20 cellular contexts compared by ENCODE assay signal in the genomic region with DNA sequence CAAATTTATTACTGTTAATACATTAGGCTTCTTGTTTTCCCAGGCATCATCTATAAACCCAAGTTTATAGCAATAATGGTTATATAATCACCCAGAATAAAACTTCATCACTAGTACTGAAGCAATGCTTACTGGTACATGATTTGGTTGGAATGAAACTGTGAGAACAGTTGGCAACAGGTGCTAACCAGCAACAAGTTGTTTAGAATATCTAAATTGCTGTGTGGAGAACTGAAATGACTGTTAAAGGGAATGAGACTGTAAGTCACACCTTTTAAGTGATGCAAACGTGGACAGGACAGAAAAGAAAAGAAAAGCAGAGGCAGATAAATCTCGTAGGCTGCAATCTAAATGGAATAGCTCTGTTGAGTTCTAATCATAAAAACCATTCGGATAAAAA. TPM values are rescaled to one million over a fixed set of nuclear protein-coding genes. Genes with fewer than 3 reads are reported as not detected.
A peak's percentile ranks its signal among the peaks of the same experiment; 100 is the strongest.
DNase-seq lines count a peak whose midpoint lies in the region; ATAC-seq and TF ChIP-seq lines count a peak whose summit lies in the region.
"Had no signal": no experiment of that assay in that cellular context is flagged by ENCODE, and none has a peak within 500 bp of the region (broad histone marks: within the 10 kb centered on the region; RNA-seq: fewer than 3 reads in every experiment).

No MANE protein-coding gene starts in this region.

- no peaks in the 10 kb centered on the region for H3K27me3 Mint-ChIP-seq in activated CD4-positive, alpha-beta memory T cell treated with anti-CD3 and anti-CD28 coated beads for 36 hours
- H3K27me3 Mint-ChIP-seq in activated CD4-positive, alpha-beta memory T cell treated with anti-CD3 and anti-CD28 coated beads, Interleukin-2, amount 10 ng/mL, durations not matched to agents 7 days and 5 days: peaks cover 4% of the 10 kb centered on the region
- H3K27me3 Mint-ChIP-seq in nephron (ENCODE audit: low read depth): no peaks in the 10 kb centered on the region

- H3K4me1 ChIP-seq in HEK293 (ENCODE audit: control insufficient read depth, insufficient read depth, low read length) (peaks cover 3% of the 10 kb centered on the region; the same call in 1 of the 2 replicates), stomach (peaks cover 16 to 39% (median 28%) of the 10 kb centered on the region in 4 donors), right cardiac atrium (ENCODE audit: control insufficient read depth, insufficient read depth, low read length) (no peaks in the 10 kb centered on the region)

- H3K27me3 ChIP-seq in brain microvascular endothelial cell (replicated peaks): no peaks in the 10 kb centered on the region
- no peaks in the 10 kb centered on the region for H3K27me3 ChIP-seq in stomach
- H3K27me3 ChIP-seq in right cardiac atrium (ENCODE audit: control insufficient read depth, insufficient read depth): no peaks in the 10 kb centered on the region
- H3K27me3 ChIP-seq: esophagus squamous epithelium, vagina had no signal

- peak overlapping the region; percentile 11 for H3K27ac Mint-ChIP-seq in activated CD4-positive, alpha-beta memory T cell treated with anti-CD3 and anti-CD28 coated beads for 36 hours
- no peak overlapping the region for H3K27ac Mint-ChIP-seq in activated CD4-positive, alpha-beta memory T cell treated with anti-CD3 and anti-CD28 coated beads, Interleukin-2, amount 10 ng/mL, durations not matched to agents 7 days and 5 days
- no peak overlapping the region for H3K27ac Mint-ChIP-seq in nephron
- H3K27ac Mint-ChIP-seq: activated naive CD4-positive, alpha-beta T cell treated with anti-CD3 and anti-CD28 coated beads for 36 hours had no signal

- CTCF ChIA-PET in activated CD4-positive, alpha-beta memory T cell treated with anti-CD3 and anti-CD28 coated beads for 36 hours (lab: Charles Lee): interaction anchor here (1.1 kb wide), 1 partner anchor 20 kb away, joined by 5 read pairs; no protein-coding TSS in a partner anchor
- CTCF ChIA-PET in activated CD4-positive, alpha-beta memory T cell treated with anti-CD3 and anti-CD28 coated beads, Interleukin-2, amount 10 ng/mL, durations not matched to agents 7 days and 5 days (lab: Charles Lee): no interaction called here
- CTCF ChIA-PET in HEK293 (lab: Yijun Ruan, JAX): interaction anchor here (1.2 kb wide), 1 partner anchor 24 kb away, joined by 3 read pairs; no protein-coding TSS in a partner anchor

- ATAC-seq in right cardiac atrium: no peak
- ATAC-seq: sciatic nerve had no signal

- peaks cover 27% of the 10 kb centered on the region for H3K36me3 Mint-ChIP-seq in activated CD4-positive, alpha-beta memory T cell treated with anti-CD3 and anti-CD28 coated beads for 36 hours
- H3K36me3 Mint-ChIP-seq in activated CD4-positive, alpha-beta memory T cell treated with anti-CD3 and anti-CD28 coated beads, Interleukin-2, amount 10 ng/mL, durations not matched to agents 7 days and 5 days (ENCODE audit: low read depth): peaks cover 41% of the 10 kb centered on the region
- H3K36me3 Mint-ChIP-seq in nephron (ENCODE audit: low read depth): peaks cover 32% of the 10 kb centered on the region

- no peak overlapping the region for H3K4me3 Mint-ChIP-seq in activated CD4-positive, alpha-beta memory T cell treated with anti-CD3 and anti-CD28 coated beads for 36 hours
- no peak overlapping the region for H3K4me3 Mint-ChIP-seq in activated CD4-positive, alpha-beta memory T cell treated with anti-CD3 and anti-CD28 coated beads, Interleukin-2, amount 10 ng/mL, durations not matched to agents 7 days and 5 days
- H3K4me3 Mint-ChIP-seq in nephron: peak overlapping the region; percentile 51 to 99 (median 80)
- H3K4me3 Mint-ChIP-seq: activated naive CD4-positive, alpha-beta T cell treated with anti-CD3 and anti-CD28 coated beads for 36 hours had no signal

- TF ChIP-seq CTCF in HEK293 (tag by site-specific recombination; IDR thresholded peaks at IDR 0.05): no peak
- no peak for TF ChIP-seq CTCF in brain microvascular endothelial cell (IDR thresholded peaks at IDR 0.05; ENCODE audit: low read depth, low read length, missing control alignments)
- no peak for TF ChIP-seq CTCF in nephron (IDR thresholded peaks at IDR 0.05; ENCODE audit: unreplicated experiment in 3 of 3)
- no peak for TF ChIP-seq CTCF in stomach (IDR thresholded peaks at IDR 0.05)

- no peak for TF ChIP-seq POLR2A in stomach (IDR thresholded peaks at IDR 0.05)

- no peaks in the 10 kb centered on the region for H3K9me3 ChIP-seq in HEK293 (ENCODE audit: control insufficient read depth, insufficient read depth, low read depth, low read length)
- no peaks in the 10 kb centered on the region for H3K9me3 ChIP-seq in stomach
- H3K9me3 ChIP-seq in right cardiac atrium (ENCODE audit: control insufficient read depth, low read length): no peaks in the 10 kb centered on the region
- H3K9me3 ChIP-seq: esophagus squamous epithelium, vagina had no signal

- in situ Hi-C loops in brain microvascular endothelial cell (cut with HindIII; ENCODE audit: low pct_ligation_motif_present, low sequenced_read_pairs): no loop called here

- H3K36me3 ChIP-seq in HEK293 (ENCODE audit: control insufficient read depth in 2 of 2, insufficient read depth in 1 of 2, low read length in 2 of 2): peaks cover 30 to 59% of the 10 kb centered on the region in 2 experiments
- H3K36me3 ChIP-seq in brain microvascular endothelial cell (replicated peaks): peaks cover 34% of the 10 kb centered on the region
- H3K36me3 ChIP-seq in stomach: peaks cover 16 to 50% (median 43%) of the 10 kb centered on the region in 4 donors

- peaks cover 49% of the 10 kb centered on the region for H3K4me1 Mint-ChIP-seq in activated CD4-positive, alpha-beta memory T cell treated with anti-CD3 and anti-CD28 coated beads for 36 hours (ENCODE audit: low read depth)
- H3K4me1 Mint-ChIP-seq in activated CD4-positive, alpha-beta memory T cell treated with anti-CD3 and anti-CD28 coated beads, Interleukin-2, amount 10 ng/mL, durations not matched to agents 7 days and 5 days: peaks cover 43% of the 10 kb centered on the region
- peaks cover 40% of the 10 kb centered on the region for H3K4me1 Mint-ChIP-seq in nephron

- WGBS in stomach, 5 donors: 51 to 74% (median 67%) methylated on average over 3 of the region's 3 CpGs
- 60% methylated on average over 3 of the region's 3 CpGs for WGBS in right cardiac atrium

- POLR2A ChIA-PET in activated CD4-positive, alpha-beta memory T cell treated with anti-CD3 and anti-CD28 coated beads for 36 hours (lab: Charles Lee): no interaction called here
- POLR2A ChIA-PET in activated CD4-positive, alpha-beta memory T cell treated with anti-CD3 and anti-CD28 coated beads, Interleukin-2, amount 10 ng/mL, durations not matched to agents 7 days and 5 days (lab: Charles Lee): no interaction called here
- POLR2A ChIA-PET in HEK293 (lab: Yijun Ruan, JAX): no interaction called here

- intact Hi-C loops in activated CD4-positive, alpha-beta memory T cell treated with anti-CD3 and anti-CD28 coated beads for 36 hours (cut with micrococcal nuclease): no loop called here
- intact Hi-C loops in stomach (cut with DNase I; ENCODE audit: low total_unique reads): no loop called here
- intact Hi-C loops in right cardiac atrium (cut with DNase I): no loop called here

- H3K27ac ChIP-seq in HEK293 (ENCODE audit: extremely low read depth, low read depth, low read length): no peak overlapping the region
- H3K27ac ChIP-seq in brain microvascular endothelial cell: no peak overlapping the region
- H3K27ac ChIP-seq in stomach: no peak overlapping the region
- no peak overlapping the region for H3K27ac ChIP-seq in right cardiac atrium (ENCODE audit: low read length)
- H3K27ac ChIP-seq: esophagus squamous epithelium, RWPE1, vagina had no signal

- no peak for DNase-seq in activated CD4-positive, alpha-beta memory T cell treated with anti-CD3 and anti-CD28 coated beads for 36 hours
- DNase-seq in activated CD4-positive, alpha-beta memory T cell treated with anti-CD3 and anti-CD28 coated beads, Interleukin-2, amount 10 ng/mL, durations not matched to agents 7 days and 5 days: no peak
- no peak for DNase-seq in brain microvascular endothelial cell
- DNase-seq in NCI-H2196 treated with DMSO at 0.1 percent for 48 hours (lab: John Stamatoyannopoulos, UW; ENCODE audit: unreplicated experiment): no peak
- DNase-seq in stomach: no peak
- DNase-seq in right cardiac atrium: no peak
- DNase-seq: activated naive CD4-positive, alpha-beta T cell treated with anti-CD3 and anti-CD28 coated beads for 36 hours; esophagus squamous epithelium; mesendoderm; NCI-H1417 treated with DMSO at 0.1 percent for 48 hours; NCI-H226; nucleus accumbens; stimulated activated CD4-positive, alpha-beta T cell treated with anti-CD3 and anti-CD28 coated beads, Interleukin-2, amount 100 ng/mL, for 24 hours; T-helper 2 cell had no signal

- no peaks in the 10 kb centered on the region for H3K9me3 Mint-ChIP-seq in activated CD4-positive, alpha-beta memory T cell treated with anti-CD3 and anti-CD28 coated beads for 36 hours
- no peaks in the 10 kb centered on the region for H3K9me3 Mint-ChIP-seq in activated CD4-positive, alpha-beta memory T cell treated with anti-CD3 and anti-CD28 coated beads, Interleukin-2, amount 10 ng/mL, durations not matched to agents 7 days and 5 days
- H3K9me3 Mint-ChIP-seq in nephron: no peaks in the 10 kb centered on the region
- H3K9me3 Mint-ChIP-seq: activated naive CD4-positive, alpha-beta T cell treated with anti-CD3 and anti-CD28 coated beads for 36 hours had no signal

- no peak for TF ChIP-seq EP300 in stomach (IDR thresholded peaks at IDR 0.05)

- H3K4me3 ChIP-seq in HEK293 (ENCODE audit: low read depth, low read length) (no peak overlapping the region), brain microvascular endothelial cell (ENCODE audit: low read depth, low read length) (peak overlapping the region; percentile 81), stomach (peak overlapping the region in 1 of 4 donors; percentile 9), right cardiac atrium (ENCODE audit: low read length) (no peak overlapping the region)
- H3K4me3 ChIP-seq: esophagus squamous epithelium, vagina had no signal

TF ChIP-seq in HEK293, 187 proteins besides CTCF, POLR2A, EP300 and RAD21 (continues in another document):
- no peak for TF ChIP-seq KLF8 (tag by site-specific recombination; IDR thresholded peaks at IDR 0.05)

RNA-seq across cellular contexts. Expression of a gene that starts 2.5 kb away (rescaled TPM):
- 10 to 100 TPM; 41.4 to 42.1 TPM for total RNA-seq in activated CD4-positive, alpha-beta memory T cell treated with anti-CD3 and anti-CD28 coated beads for 36 hours
- total RNA-seq in activated CD4-positive, alpha-beta memory T cell treated with anti-CD3 and anti-CD28 coated beads, Interleukin-2, amount 10 ng/mL, durations not matched to agents 7 days and 5 days: 10 to 100 TPM; 45.1 to 47.5 TPM
- total RNA-seq in stomach (10 to 100 TPM in 3 of 5 donors, 1 to 10 TPM in 1, under 1 TPM in 1; 0.87 to 49.9 (median 16.5) TPM), right cardiac atrium (10 to 100 TPM; 27.7 to 35.3 (median 31.1) TPM)
- polyA plus RNA-seq in stomach (10 to 100 TPM in 2 of 3 donors, 1 to 10 TPM in 1; 9.6 to 17.1 (median 11.6) TPM), right cardiac atrium (9.3 TPM)

RNA-seq across cellular contexts. Expression of a gene that starts 2.7 kb away (rescaled TPM):
- total RNA-seq in activated CD4-positive, alpha-beta memory T cell treated with anti-CD3 and anti-CD28 coated beads for 36 hours: under 1 TPM; 0.24 to 0.27 TPM
- total RNA-seq in activated CD4-positive, alpha-beta memory T cell treated with anti-CD3 and anti-CD28 coated beads, Interleukin-2, amount 10 ng/mL, durations not matched to agents 7 days and 5 days: not detected
- total RNA-seq in stomach (1 to 10 TPM in 1 of 5 donors, under 1 TPM in 1, not detected in 3; under 0.01 to 1.8 TPM), right cardiac atrium (1 to 10 TPM in 1 of 4 donors, under 1 TPM in 3; 0.31 to 1.1 (median 0.55) TPM)
- polyA plus RNA-seq in stomach (under 1 TPM in 2 of 3 donors, not detected in 1; under 0.01 TPM), right cardiac atrium (0.07 TPM)
- total RNA-seq: esophagus squamous epithelium, HT-29 had no signal

Comparison
In these comparisons a context has a peak if more than half of its experiments do, and no peak if none do; other contexts are left out.
1. H3K4me3 Mint-ChIP-seq: peak in nephron (3 of 3); none in activated CD4-positive, alpha-beta memory T cell treated with anti-CD3 and anti-CD28 coated beads for 36 hours (single experiment) and activated CD4-positive, alpha-beta memory T cell treated with anti-CD3 and anti-CD28 coated beads, Interleukin-2, amount 10 ng/mL, durations not matched to agents 7 days and 5 days (single experiment).